2 cellular contexts compared by ENCODE assay signal in genomic region chr16:774086-775001, GRCh38.
TF ChIP-seq lines count a peak whose summit lies in the region.

No MANE protein-coding gene starts in this region.

TF ChIP-seq in HCT116, 20 proteins besides CTCF, POLR2A, EP300 and RAD21:
- TF ChIP-seq POLR2AphosphoS5 (IDR thresholded peaks at IDR 0.05; ENCODE audit: low read depth, low read length) (0 out of 2 replicates have a peak, but pooled peaks have one; percentile 9), SP1 (IDR thresholded peaks at IDR 0.05; ENCODE audit: low read depth) (no peak), MAX (IDR thresholded peaks at IDR 0.05) (peak; percentile 53; the same call in 1 of the 2 replicates)

TF ChIP-seq in K562, 482 proteins besides CTCF, POLR2A, EP300 and RAD21:
- no peak for TF ChIP-seq ZNF561 (CRISPR knock-in tag; conservative IDR thresholded peaks at IDR 0.05)
- TF ChIP-seq NFIC (IDR thresholded peaks at IDR 0.05) = peak; percentile 36; the same call in 1 of the 2 replicates
